ENCODE assay signal across 22 cellular contexts in genomic region chr1:30166194-30166593, GRCh38.
"Had no signal": no experiment of that assay in that cellular context is flagged by ENCODE, and none has a peak within 500 bp of the region (broad histone marks: within the 10 kb centered on the region; RNA-seq: fewer than 3 reads in every experiment).

No MANE protein-coding gene starts in this region.

- DNase-seq: activated CD4-positive, alpha-beta T cell treated with anti-CD3 and anti-CD28 coated beads for 48 hours; activated CD4-positive, alpha-beta T cell treated with anti-CD3 and anti-CD28 coated beads, Interleukin-2, amount 50 U/mL, for 4 hours; activated CD8-positive, alpha-beta memory T cell treated with anti-CD3 and anti-CD28 coated beads, Interleukin-2, amount 50 U/mL, for 48 hours; activated CD8-positive, alpha-beta T cell treated with anti-CD3 and anti-CD28 coated beads, Interleukin-2, amount 10 ng/mL, durations not matched to agents 7 days and 5 days; activated naive CD4-positive, alpha-beta T cell treated with anti-CD3 and anti-CD28 coated beads, Interleukin-2, amount 50 U/mL, for 16 hours; activated naive CD8-positive, alpha-beta T cell treated with anti-CD3 and anti-CD28 coated beads, Interleukin-2, amount 10 ng/mL, durations not matched to agents 7 days and 5 days; activated T-cell treated with anti-CD3 and anti-CD28 coated beads, Interleukin-2, amount 50 U/mL, for 1 hour; adrenal gland; anterior cingulate cortex; caudate nucleus; MG63; MV-4-11; NCI-H146; NCI-H1930; NCI-H2107; NCI-H2171 treated with DMSO at 0.1 percent for 48 hours; NCI-H226; NCI-H526 treated with DMSO at 0.1 percent for 48 hours; NCI-H82; SW 1271 had no signal

- H3K36me3 Mint-ChIP-seq: activated naive CD8-positive, alpha-beta T cell treated with anti-CD3 and anti-CD28 coated beads, Interleukin-2, amount 10 ng/mL, durations not matched to agents 7 days and 5 days had no signal

- H3K9me3 Mint-ChIP-seq: activated naive CD8-positive, alpha-beta T cell treated with anti-CD3 and anti-CD28 coated beads, Interleukin-2, amount 10 ng/mL, durations not matched to agents 7 days and 5 days had no signal

- H3K27ac Mint-ChIP-seq: activated CD8-positive, alpha-beta T cell treated with anti-CD3 and anti-CD28 coated beads, Interleukin-2, amount 10 ng/mL, durations not matched to agents 7 days and 5 days; activated naive CD8-positive, alpha-beta T cell treated with anti-CD3 and anti-CD28 coated beads, Interleukin-2, amount 10 ng/mL, durations not matched to agents 7 days and 5 days had no signal

- ATAC-seq: activated CD4-positive, CD25-positive, alpha-beta regulatory T cell treated with anti-CD3 and anti-CD28 coated beads, Interleukin-2, amount 50 U/mL, for 24 hours; activated CD8-positive, alpha-beta T cell treated with anti-CD3 and anti-CD28 coated beads, Interleukin-2, amount 10 ng/mL, durations not matched to agents 7 days and 5 days; SK-N-SH treated with all-trans-retinoic acid at 6 μM for 48 hours had no signal

- H3K4me1 Mint-ChIP-seq: activated naive CD8-positive, alpha-beta T cell treated with anti-CD3 and anti-CD28 coated beads, Interleukin-2, amount 10 ng/mL, durations not matched to agents 7 days and 5 days had no signal

- H3K4me3 Mint-ChIP-seq: activated CD8-positive, alpha-beta T cell treated with anti-CD3 and anti-CD28 coated beads, Interleukin-2, amount 10 ng/mL, durations not matched to agents 7 days and 5 days; activated naive CD8-positive, alpha-beta T cell treated with anti-CD3 and anti-CD28 coated beads, Interleukin-2, amount 10 ng/mL, durations not matched to agents 7 days and 5 days had no signal
